In the genomic region with DNA sequence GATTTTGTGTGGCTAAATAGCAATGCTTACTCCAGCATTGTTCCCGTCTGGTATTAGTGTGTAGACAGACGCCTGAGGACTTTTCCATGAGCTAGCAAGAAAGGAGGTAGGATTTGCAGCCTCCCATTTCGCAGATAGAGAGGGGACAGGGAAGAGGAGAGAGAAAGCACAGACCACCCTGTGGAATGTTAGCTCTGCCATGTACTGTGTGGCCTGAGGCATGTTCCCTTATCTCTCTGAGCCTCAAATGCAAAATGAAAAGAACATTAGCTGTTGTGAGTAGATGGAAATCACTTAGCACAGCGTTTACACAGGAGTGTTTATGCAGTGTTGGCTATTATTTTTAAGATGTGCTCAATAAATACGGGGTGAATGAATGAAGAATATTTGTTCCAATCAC, we compare ENCODE assay signal across 22 cellular contexts. TPM values are rescaled to one million over a fixed set of nuclear protein-coding genes. Genes with fewer than 3 reads are reported as not detected.
A peak's percentile ranks its signal among the peaks of the same experiment; 100 is the strongest.
DNase-seq lines count a peak whose midpoint lies in the region; ATAC-seq and TF ChIP-seq lines count a peak whose summit lies in the region.
"Had no signal": no experiment of that assay in that cellular context is flagged by ENCODE, and none has a peak within 500 bp of the region (broad histone marks: within the 10 kb centered on the region; RNA-seq: fewer than 3 reads in every experiment).

No MANE protein-coding gene starts in this region.

- H2AFZ ChIP-seq in smooth muscle cell (ENCODE audit: low read depth): peak overlapping the region; percentile 6

- WGBS in mesendoderm (ENCODE audit: extremely low coverage, insufficient coverage, low lambda C conversion rate): no CpG with 5 or more reads among the region's 5 CpGs
- 10% methylated on average over 5 of the region's 5 CpGs for WGBS in smooth muscle cell (ENCODE audit: low lambda C conversion rate)

- no peaks in the 10 kb centered on the region for H3K36me3 Mint-ChIP-seq in CD8-positive, alpha-beta T cell
- H3K36me3 Mint-ChIP-seq: CD14-positive monocyte had no signal

- no peaks in the 10 kb centered on the region for H3K27me3 Mint-ChIP-seq in CD8-positive, alpha-beta T cell (ENCODE audit: low read depth)

- no peak for TF ChIP-seq POLR2A in breast epithelium (IDR thresholded peaks at IDR 0.05)

- no peaks in the 10 kb centered on the region for H3K4me1 Mint-ChIP-seq in CD8-positive, alpha-beta T cell (ENCODE audit: low read depth)
- H3K4me1 Mint-ChIP-seq: CD14-positive monocyte had no signal

- H3K4ac ChIP-seq in mesendoderm (ENCODE audit: low read depth, low read length): no peak overlapping the region

- H3K56ac ChIP-seq in mesendoderm (ENCODE audit: low read length): no peak overlapping the region

- H3K4me2 ChIP-seq in mesendoderm (ENCODE audit: low read length): no peak overlapping the region
- H3K4me2 ChIP-seq in smooth muscle cell: no peak overlapping the region

- no peak overlapping the region for H3K4me3 ChIP-seq in mesendoderm (ENCODE audit: low read length)
- no peak overlapping the region for H3K4me3 ChIP-seq in smooth muscle cell
- H3K4me3 ChIP-seq in CD8-positive, alpha-beta T cell (ENCODE audit: low read depth, low read length): no peak overlapping the region
- H3K4me3 ChIP-seq in breast epithelium: no peak overlapping the region

- H4K8ac ChIP-seq in mesendoderm (ENCODE audit: low read depth, low read length): no peak overlapping the region

- H3K9ac ChIP-seq in mesendoderm (ENCODE audit: low read length) (no peak overlapping the region), smooth muscle cell (ENCODE audit: low read depth) (no peak overlapping the region)

- H3K79me2 ChIP-seq in mesendoderm (ENCODE audit: control insufficient read depth, insufficient read depth, low read length): no peaks in the 10 kb centered on the region
- H3K79me2 ChIP-seq in smooth muscle cell (ENCODE audit: low read depth): no peaks in the 10 kb centered on the region

- no peak overlapping the region for H3K23ac ChIP-seq in mesendoderm (ENCODE audit: low read length)

- no peaks in the 10 kb centered on the region for H3F3A ChIP-seq in smooth muscle cell (ENCODE audit: low read depth)

- H2AK5ac ChIP-seq in mesendoderm (ENCODE audit: low read length): no peak overlapping the region

- peak; percentile 42 for DNase-seq in NCI-H748 treated with DMSO at 0.1 percent for 48 hours (lab: John Stamatoyannopoulos, UW)
- peak; percentile 68 for DNase-seq in mesendoderm
- DNase-seq in smooth muscle cell (lab: John Stamatoyannopoulos, UW; ENCODE audit: unreplicated experiment): no peak
- DNase-seq in CD8-positive, alpha-beta T cell: no peak
- DNase-seq in SK-N-DZ (ENCODE audit: low spot score): no peak
- DNase-seq in stimulated activated CD4-positive, alpha-beta T cell treated with anti-CD3 and anti-CD28 coated beads, Interleukin-2, amount 100 ng/mL, for 24 hours: no peak
- DNase-seq in breast epithelium (ENCODE audit: low spot score in 2 of 2): no peak
- DNase-seq: AML-193, DMS79 treated with DMSO at 0.1 percent for 48 hours, H9, IMR-90, NCI-H1436, NCI-H2029, NCI-H446 treated with DMSO at 0.1 percent for 48 hours, NCI-H82, PC-3, SIG-M5 had no signal

- H3K4me1 ChIP-seq in mesendoderm (ENCODE audit: control insufficient read depth, low read depth, low read length): peaks cover 4% of the 10 kb centered on the region
- H3K4me1 ChIP-seq in smooth muscle cell (ENCODE audit: low read depth): peaks cover 15% of the 10 kb centered on the region
- no peaks in the 10 kb centered on the region for H3K4me1 ChIP-seq in CD8-positive, alpha-beta T cell (ENCODE audit: insufficient read depth, low read length)
- no peaks in the 10 kb centered on the region for H3K4me1 ChIP-seq in breast epithelium

- H3K9me3 Mint-ChIP-seq in CD8-positive, alpha-beta T cell: no peaks in the 10 kb centered on the region

- H3K4me3 Mint-ChIP-seq in CD8-positive, alpha-beta T cell: no peak overlapping the region
- H3K4me3 Mint-ChIP-seq: CD14-positive monocyte, H9 had no signal

- no peak for ATAC-seq in CD8-positive, alpha-beta T cell
- ATAC-seq: PC-3 had no signal

- H3K36me3 ChIP-seq in mesendoderm (ENCODE audit: control insufficient read depth, insufficient read depth, low read length) (no peaks in the 10 kb centered on the region), smooth muscle cell (ENCODE audit: low read depth) (no peaks in the 10 kb centered on the region), breast epithelium (no peaks in the 10 kb centered on the region)
- H3K36me3 ChIP-seq in CD8-positive, alpha-beta T cell (ENCODE audit: insufficient read depth, low read length): no peaks in the 10 kb centered on the region

- no peak overlapping the region for H2BK120ac ChIP-seq in mesendoderm (ENCODE audit: low read depth, low read length)

- H3K18ac ChIP-seq in mesendoderm (ENCODE audit: low read length): no peak overlapping the region

- H4K5ac ChIP-seq in mesendoderm (ENCODE audit: low read length): no peak overlapping the region

- H3K27me3 ChIP-seq in mesendoderm (ENCODE audit: insufficient read depth, low read length, poor library complexity) (no peaks in the 10 kb centered on the region), smooth muscle cell (ENCODE audit: low read depth) (no peaks in the 10 kb centered on the region), breast epithelium (peaks cover 0 to 4% of the 10 kb centered on the region in 2 donors)
- no peaks in the 10 kb centered on the region for H3K27me3 ChIP-seq in CD8-positive, alpha-beta T cell (ENCODE audit: insufficient read depth, low read length)

- CTCF ChIA-PET in CD8-positive, alpha-beta T cell (lab: Charles Lee): no interaction called here

- H3K27ac ChIP-seq in cingulate gyrus (ENCODE audit: low read depth, low read length) (peak overlapping the region; percentile 83), mesendoderm (ENCODE audit: low read depth, low read length) (no peak overlapping the region), smooth muscle cell (ENCODE audit: low read depth) (no peak overlapping the region), breast epithelium (no peak overlapping the region)
- H3K27ac ChIP-seq in CD8-positive, alpha-beta T cell (ENCODE audit: low read depth, low read length): no peak overlapping the region
- H3K27ac ChIP-seq: RWPE1 had no signal

- H3K9me3 ChIP-seq in smooth muscle cell (replicated peaks; ENCODE audit: low read depth) (no peaks in the 10 kb centered on the region), breast epithelium (no peaks in the 10 kb centered on the region)
- H3K9me3 ChIP-seq in CD8-positive, alpha-beta T cell (ENCODE audit: low read length): no peaks in the 10 kb centered on the region

- no peaks in the 10 kb centered on the region for H4K20me1 ChIP-seq in smooth muscle cell (ENCODE audit: low read depth)

- H2BK15ac ChIP-seq in mesendoderm (replicated peaks; ENCODE audit: low read depth): no peak overlapping the region

- no peak for TF ChIP-seq CTCF in smooth muscle cell (IDR thresholded peaks at IDR 0.05; ENCODE audit: borderline replicate concordance, insufficient read depth, poor library complexity, severe bottlenecking)
- TF ChIP-seq CTCF in CD8-positive, alpha-beta T cell (IDR thresholded peaks at IDR 0.05): no peak
- TF ChIP-seq CTCF in breast epithelium (IDR thresholded peaks at IDR 0.05): no peak

- H2BK5ac ChIP-seq in mesendoderm (ENCODE audit: low read length): no peak overlapping the region

- POLR2A ChIA-PET in CD8-positive, alpha-beta T cell (lab: Charles Lee): no interaction called here

- intact Hi-C loops in CD8-positive, alpha-beta T cell (cut with DNase I, micrococcal nuclease): no loop called here
- intact Hi-C loops in breast epithelium (cut with DNase I; ENCODE audit: low total_unique reads): no loop called here

- H3K27ac Mint-ChIP-seq in CD8-positive, alpha-beta T cell: no peak overlapping the region
- H3K27ac Mint-ChIP-seq: CD14-positive monocyte, H9 had no signal

- no peaks in the 10 kb centered on the region for H3K79me1 ChIP-seq in mesendoderm (ENCODE audit: low read length)

RNA-seq across cellular contexts. Expression of gene OLFM4, which starts 45.5 kb away (rescaled TPM):
- not detected for polyA plus RNA-seq in mesendoderm (2013, experiment 1 of 2)
- polyA plus RNA-seq in mesendoderm (2013, experiment 2 of 2): not detected
- total RNA-seq in smooth muscle cell: not detected in 2 replicates
- not detected in 2 replicates for polyA plus RNA-seq in smooth muscle cell
- not detected for total RNA-seq in CD8-positive, alpha-beta T cell
- not detected in 2 replicates for polyA plus RNA-seq in SK-N-DZ (2014; cell fraction: cytosol; rRNA removed)
- polyA plus RNA-seq in SK-N-DZ (2014; cell fraction: nucleus; rRNA removed): not detected in 2 replicates
- total RNA-seq in breast epithelium: 100 to 1,000 TPM in 1 of 3 donors, 1 to 10 TPM in 1, under 1 TPM in 1; 0.32 to 144 (median 1.9) TPM
- total RNA-seq: G401, H9, IMR-90, M059J, PC-3 had no signal
- polyA plus RNA-seq: CD14-positive monocyte, IMR-90 had no signal

Comparison
In these comparisons a context has a peak if more than half of its experiments do, and no peak if none do; other contexts are left out.
1. DNase-seq: peak in NCI-H748 treated with DMSO at 0.1 percent for 48 hours (single experiment) and mesendoderm (single experiment); none in smooth muscle cell (single experiment), CD8-positive, alpha-beta T cell (0 of 7), SK-N-DZ (single experiment), stimulated activated CD4-positive, alpha-beta T cell treated with anti-CD3 and anti-CD28 coated beads, Interleukin-2, amount 100 ng/mL, for 24 hours (0 of 2) and breast epithelium (0 of 2).